ENCODE assay signal across 8 cellular contexts in the genomic region with DNA sequence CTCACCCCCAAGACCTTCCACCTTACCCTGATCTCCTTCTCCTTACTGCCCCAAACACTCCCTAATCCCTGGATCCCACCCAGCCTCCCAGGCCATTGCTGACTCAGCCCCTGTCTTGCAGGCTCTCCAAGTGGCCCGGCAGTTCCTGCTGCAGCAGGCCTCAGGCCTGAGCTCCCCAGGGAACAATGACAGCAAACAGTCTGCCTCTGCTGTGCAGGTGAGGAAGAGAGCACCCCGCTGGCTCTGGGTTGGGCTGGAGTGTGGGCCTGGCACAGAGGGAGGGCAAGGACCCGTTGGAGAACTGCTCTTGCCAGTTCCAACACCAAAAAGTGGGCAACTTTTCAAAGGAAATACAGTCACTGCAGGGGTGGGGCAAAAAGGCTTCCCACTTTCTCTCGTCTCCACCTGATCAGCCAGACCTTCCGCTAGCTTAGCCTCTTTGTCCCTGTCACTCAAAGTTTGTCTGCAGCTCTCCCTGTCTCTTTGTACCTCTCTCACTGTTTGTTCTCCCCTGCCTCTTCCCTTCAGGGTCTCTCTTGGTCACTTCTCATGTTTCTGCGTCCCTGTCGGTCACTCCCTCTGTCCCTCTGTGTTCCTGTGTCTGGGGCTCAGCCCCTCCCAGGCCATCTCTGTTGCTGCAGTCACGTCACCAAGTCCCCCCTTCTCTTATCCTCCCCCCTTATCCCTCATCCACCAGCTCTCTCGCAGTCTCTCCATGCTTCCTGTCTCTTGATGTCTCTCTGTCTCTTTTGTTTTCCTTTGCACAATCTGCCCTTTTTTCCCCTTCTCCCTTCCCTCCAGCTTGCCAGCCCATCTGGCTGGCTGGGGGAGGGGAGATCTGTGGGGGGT. TPM values are rescaled to one million over a fixed set of nuclear protein-coding genes. Genes with fewer than 3 reads are reported as not detected.
DNase-seq lines count a peak whose midpoint lies in the region; ATAC-seq, FAIRE-seq and TF ChIP-seq lines count a peak whose summit lies in the region.

No MANE protein-coding gene starts in this region.

- intact Hi-C loops in esophagus squamous epithelium (cut with DNase I) = no loop called here

- H3K4me1 ChIP-seq in NT2/D1 (ENCODE audit: insufficient read depth, insufficient read length) (peaks cover 23% of the 10 kb centered on the region), esophagus squamous epithelium (peaks cover 36 to 77% (median 45%) of the 10 kb centered on the region in 3 donors)

- DNase-seq in HTR-8/SVneo (ENCODE audit: insufficient read length, low spot score) = no peak
- DNase-seq in NT2/D1 (ENCODE audit: low read depth, low spot score) = no peak
- no peak for DNase-seq in esophagus squamous epithelium (lab: John Stamatoyannopoulos, UW)
- DNase-seq in progenitor cell of endocrine pancreas (ENCODE audit: low spot score, unreplicated experiment) = no peak
- no peak for DNase-seq in occipital lobe (lab: John Stamatoyannopoulos, UW)
- DNase-seq in NOMO-1 treated with dmso at 0.1 percent for 144 hours (lab: John Stamatoyannopoulos, UW; ENCODE audit: unreplicated experiment) = no peak
- no peak for DNase-seq in SIG-M5 (lab: John Stamatoyannopoulos, UW)

- peaks cover 8% of the 10 kb centered on the region for H3K27me3 ChIP-seq in NT2/D1 (ENCODE audit: insufficient read depth, insufficient read length)
- no peaks in the 10 kb centered on the region for H3K27me3 ChIP-seq in esophagus squamous epithelium

- H3K4me3 ChIP-seq in NT2/D1 (ENCODE audit: insufficient read length, low read depth) = peak overlapping the region; percentile 15
- H3K4me3 ChIP-seq in esophagus squamous epithelium = no peak overlapping the region

- no peak for ATAC-seq in HG02885 (IDR thresholded peaks at IDR 0.05; ENCODE audit: poor library complexity, unreplicated experiment)

- peak overlapping the region; percentile 93 for H3K27ac Mint-ChIP-seq in progenitor cell of endocrine pancreas

- H3K27ac ChIP-seq in esophagus squamous epithelium = peak overlapping the region; percentile 47 to 80 (median 64)

- TF ChIP-seq POLR2A in esophagus squamous epithelium (IDR thresholded peaks at IDR 0.05) = no peak

- 19 to 34% methylated on average over 7 to 8 of the region's 9 CpGs for WGBS in esophagus squamous epithelium, 2 donors

- H3K36me3 ChIP-seq in NT2/D1 (ENCODE audit: insufficient read depth, insufficient read length, low read length) (no peaks in the 10 kb centered on the region), esophagus squamous epithelium (peaks cover 0 to 15% (median 0%) of the 10 kb centered on the region in 3 donors)

- H3K4me3 Mint-ChIP-seq in progenitor cell of endocrine pancreas (ENCODE audit: low read depth) = peak overlapping the region; percentile 24

- H3K9me3 Mint-ChIP-seq in progenitor cell of endocrine pancreas (ENCODE audit: low read depth) = no peaks in the 10 kb centered on the region

- FAIRE-seq in HTR-8/SVneo (lab: Jason Lieb, UNC) = peak; percentile 31

- no peaks in the 10 kb centered on the region for H3K27me3 Mint-ChIP-seq in progenitor cell of endocrine pancreas

- H3K36me3 Mint-ChIP-seq in progenitor cell of endocrine pancreas (ENCODE audit: insufficient read depth) = peaks cover 9% of the 10 kb centered on the region

- H3K4me1 Mint-ChIP-seq in progenitor cell of endocrine pancreas (ENCODE audit: low read depth) = peaks cover 51% of the 10 kb centered on the region

- H3K9me3 ChIP-seq in NT2/D1 (ENCODE audit: insufficient read depth, low read length) = no peaks in the 10 kb centered on the region
- no peaks in the 10 kb centered on the region for H3K9me3 ChIP-seq in esophagus squamous epithelium

- no peak for TF ChIP-seq CTCF in esophagus squamous epithelium (IDR thresholded peaks at IDR 0.05)
- TF ChIP-seq CTCF in progenitor cell of endocrine pancreas (IDR thresholded peaks at IDR 0.05; ENCODE audit: unreplicated experiment) = no peak

- peak overlapping the region; percentile 56 for H3K9ac ChIP-seq in NT2/D1 (ENCODE audit: insufficient read length, low read depth)

RNA-seq across cellular contexts. Expression of a gene that starts 31.9 kb away (rescaled TPM):
- total RNA-seq in esophagus squamous epithelium = 10 to 100 TPM in 1 of 4 donors, 1 to 10 TPM in 3; 2.2 to 10.3 (median 6.8) TPM
- 124 and 137 TPM in 2 replicates for total RNA-seq in progenitor cell of endocrine pancreas
- total RNA-seq in occipital lobe = 0.94 TPM

Comparison
In these comparisons a context has a peak if more than half of its experiments do, and no peak if none do; other contexts are left out.
1. RNA of a gene that starts 31.9 kb away (total RNA-seq): 124 to 137 TPM in progenitor cell of endocrine pancreas; 2.2 to 10.3 TPM in esophagus squamous epithelium and 0.94 TPM in occipital lobe (single experiment); every median in the first group is over 10 times any median in the second.